In genomic region chr1:151968058-151968457, GRCh38 we compare ENCODE assay signal across 1 cellular context.
TF ChIP-seq lines count a peak whose summit lies in the region.

No MANE protein-coding gene starts in this region.

TF ChIP-seq in A549, 52 proteins besides CTCF, POLR2A, EP300 and RAD21 (continued from another document):
- no peak for TF ChIP-seq ELK1 (IDR thresholded peaks at IDR 0.05; ENCODE audit: low read depth, low read length)
- no peak for TF ChIP-seq KDM1A (IDR thresholded peaks at IDR 0.05; ENCODE audit: low read depth)
- TF ChIP-seq ZSCAN20 (CRISPR knock-in tag; IDR thresholded peaks at IDR 0.05) = no peak
- peak; percentile 94 for TF ChIP-seq SMC3 (IDR thresholded peaks at IDR 0.05)
- TF ChIP-seq HOXB13 (CRISPR knock-in tag; IDR thresholded peaks at IDR 0.05; ENCODE audit: low read depth) = no peak
- TF ChIP-seq RFX5 (IDR thresholded peaks at IDR 0.05) = no peak
- TF ChIP-seq PBX3 (IDR thresholded peaks at IDR 0.05) = no peak
- no peak for TF ChIP-seq EHF (CRISPR knock-in tag; IDR thresholded peaks at IDR 0.05)
- TF ChIP-seq SREBF2 (IDR thresholded peaks at IDR 0.05) = no peak
- no peak for TF ChIP-seq TP53 (CRISPR knock-in tag; IDR thresholded peaks at IDR 0.05)
- TF ChIP-seq MAX (IDR thresholded peaks at IDR 0.05) = 0 out of 2 replicates have a peak, but pooled peaks have one; percentile 13
- no peak for TF ChIP-seq POLR2AphosphoS2 (conservative IDR thresholded peaks at IDR 0.05; ENCODE audit: low read length)
- no peak for TF ChIP-seq EHMT2 (IDR thresholded peaks at IDR 0.05; ENCODE audit: low read depth)
- no peak for TF ChIP-seq KDM5A (IDR thresholded peaks at IDR 0.05)
- TF ChIP-seq HMGXB4 (CRISPR knock-in tag; IDR thresholded peaks at IDR 0.05; ENCODE audit: borderline replicate concordance) = no peak
- no peak for TF ChIP-seq RARB (CRISPR knock-in tag; IDR thresholded peaks at IDR 0.05)
- TF ChIP-seq TFCP2L1 (CRISPR knock-in tag; IDR thresholded peaks at IDR 0.05) = no peak
- TF ChIP-seq ZC3H11A (IDR thresholded peaks at IDR 0.05) = no peak
- TF ChIP-seq CHD2 (IDR thresholded peaks at IDR 0.05; ENCODE audit: low read length, partially characterized antibody) = no peak
- 0 out of 2 replicates have a peak, but pooled peaks have one; percentile 40 for TF ChIP-seq CHD4 (IDR thresholded peaks at IDR 0.05; ENCODE audit: borderline replicate concordance)
- TF ChIP-seq ZFP36 (IDR thresholded peaks at IDR 0.05; ENCODE audit: borderline replicate concordance, partially characterized antibody) = no peak
- no peak for TF ChIP-seq HOXA7 (CRISPR knock-in tag; IDR thresholded peaks at IDR 0.05)
TF ChIP-seq in A549: peak in this region for 4.
